7 cellular contexts compared by ENCODE assay signal in the genomic region with DNA sequence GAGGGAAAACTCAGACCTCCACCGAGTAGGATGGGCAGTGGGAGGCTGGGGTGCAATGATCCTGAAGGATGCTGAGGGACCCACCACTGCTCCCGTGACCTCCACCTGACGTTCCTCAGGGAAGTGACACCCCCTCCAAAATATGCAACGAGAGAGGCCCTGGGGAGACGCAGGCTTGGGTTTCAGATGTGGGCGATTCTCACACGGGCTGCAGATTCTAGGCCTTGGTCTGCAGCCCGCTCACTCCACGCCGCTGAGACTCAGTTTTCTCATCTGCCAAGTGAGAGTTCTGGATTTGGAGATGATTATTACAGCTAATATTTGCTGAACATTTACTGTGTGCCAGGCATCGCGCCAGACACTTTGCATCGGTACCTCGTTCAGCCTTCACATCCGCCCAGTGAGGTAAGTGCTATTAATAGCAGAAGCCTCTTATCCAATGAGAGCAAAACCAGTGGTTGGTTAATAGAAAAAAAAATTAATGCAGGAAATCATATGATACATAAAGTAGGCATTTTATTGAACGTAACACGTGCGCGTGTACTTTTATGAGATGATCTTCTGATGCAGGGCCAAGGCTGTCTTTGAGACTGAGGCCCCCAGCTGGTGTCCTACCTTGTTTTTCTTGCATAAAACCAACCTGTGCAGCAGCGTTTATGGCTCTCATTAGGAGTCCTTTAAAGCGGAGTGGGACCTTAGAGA.
A peak's percentile ranks its signal among the peaks of the same experiment; 100 is the strongest.
DNase-seq lines count a peak whose midpoint lies in the region; ATAC-seq and TF ChIP-seq lines count a peak whose summit lies in the region.

No MANE protein-coding gene starts in this region.

- peaks cover 7% of the 10 kb centered on the region; the same call in 1 of the 2 replicates for H3K27me3 Mint-ChIP-seq in HFFc6 (ENCODE audit: insufficient read depth)
- no peaks in the 10 kb centered on the region for H3K27me3 Mint-ChIP-seq in natural killer cell (ENCODE audit: low read depth in 2 of 2)

- H3K9me3 Mint-ChIP-seq in HFFc6 (no peaks in the 10 kb centered on the region), natural killer cell (no peaks in the 10 kb centered on the region)

- H3K4me1 Mint-ChIP-seq in HFFc6 (ENCODE audit: low read depth) (peaks cover 32% of the 10 kb centered on the region), natural killer cell (peaks cover 3 to 65% of the 10 kb centered on the region in 2 donors)

- DNase-seq in HFFc6 (peak; percentile 9), NCI-H2196 treated with DMSO at 0.1 percent for 48 hours (lab: John Stamatoyannopoulos, UW; ENCODE audit: unreplicated experiment) (peak; percentile 79), natural killer cell (peak; percentile 45), kidney glomerular epithelial cell (lab: John Stamatoyannopoulos, UW) (no peak), C1 segment of cervical spinal cord (lab: John Stamatoyannopoulos, UW) (no peak)
- DNase-seq in activated naive CD4-positive, alpha-beta T cell treated with Interleukin-2 at 50 U/mL for 16 hours, result peak; percentile 55

- H3K36me3 Mint-ChIP-seq in HFFc6 (ENCODE audit: low read depth) (no peaks in the 10 kb centered on the region), natural killer cell (no peaks in the 10 kb centered on the region)

- no peak for TF ChIP-seq CTCF in HFFc6 (IDR thresholded peaks at IDR 0.05)
- TF ChIP-seq CTCF in natural killer cell (IDR thresholded peaks at IDR 0.05), result no peak

- H3K4me3 Mint-ChIP-seq in HFFc6 (no peak overlapping the region), natural killer cell (peak overlapping the region; percentile 26)

- ATAC-seq in GM18508 (IDR thresholded peaks at IDR 0.05; ENCODE audit: insufficient read depth, unreplicated experiment) (peak; percentile 34), natural killer cell (peak; percentile 46 to 74 (median 56))

- intact Hi-C loops in natural killer cell (cut with micrococcal nuclease), result loop anchor here (1.0 to 5.0 kb wide), 2 partner anchors 10 to 40 kb away; no protein-coding TSS in a partner anchor

- no peak overlapping the region for H3K27ac Mint-ChIP-seq in HFFc6
- no peak overlapping the region for H3K27ac Mint-ChIP-seq in natural killer cell

Comparison
In these comparisons a context has a peak if more than half of its experiments do, and no peak if none do; other contexts are left out.
1. DNase-seq: peak in HFFc6 (single experiment), NCI-H2196 treated with DMSO at 0.1 percent for 48 hours (single experiment), activated naive CD4-positive, alpha-beta T cell treated with Interleukin-2 at 50 U/mL for 16 hours (single experiment) and natural killer cell (single experiment); none in kidney glomerular epithelial cell (single experiment) and C1 segment of cervical spinal cord (0 of 14).